ENCODE assay signal across 27 cellular contexts in genomic region chr20:9230406-9230805, GRCh38.
"Had no signal": no experiment of that assay in that cellular context is flagged by ENCODE, and none has a peak within 500 bp of the region (broad histone marks: within the 10 kb centered on the region; RNA-seq: fewer than 3 reads in every experiment).

No MANE protein-coding gene starts in this region.

- ATAC-seq: stimulated activated effector memory CD8-positive, alpha-beta T cell treated with anti-CD3 and anti-CD28 coated beads, Interleukin-12 subunit alpha, Interleukin-12 subunit beta, amount 100 ng/mL, for 72 hours; stimulated activated memory B cell treated with anti-CD40 and anti-IgM and Interleukin-4, amounts not matched to agents 10 μg/mL and 1 μg/mL and 100 μg/mL, for 72 hours; stimulated activated naive B cell treated with anti-CD40 and anti-IgM and Interleukin-4, amounts not matched to agents 10 μg/mL and 1 μg/mL and 100 μg/mL, for 72 hours; stimulated activated naive CD8-positive, alpha-beta T cell treated with anti-CD3 and anti-CD28 coated beads, Interleukin-15, amount 100 ng/mL, for 72 hours; stimulated activated naive CD8-positive, alpha-beta T cell treated with anti-CD3 and anti-CD28 coated beads, Interleukin-15, Interleukin-2, amounts not matched to agents 100 U/mL and 50 U/mL, for 24 hours; upper lobe of right lung had no signal

- FAIRE-seq: urothelium cell line had no signal

- H3K4me3 ChIP-seq: stomach, suprapubic skin, testis, thoracic aorta, thyroid gland, tibial artery, tibial nerve, transverse colon, upper lobe of left lung, upper lobe of right lung, uterus, vagina had no signal

- H3K27me3 ChIP-seq: stomach, suprapubic skin, testis, thyroid gland, tibial artery, tibial nerve, transverse colon, upper lobe of left lung, upper lobe of right lung, uterus, vagina had no signal

- H3K4me1 ChIP-seq: vagina had no signal

- DNase-seq: stimulated activated CD4-positive, alpha-beta T cell treated with anti-CD3 and anti-CD28 coated beads, Interleukin-2, amount 100 ng/mL, for 48 hours; stimulated activated CD4-positive, alpha-beta T cell treated with anti-CD3 and anti-CD28 coated beads, Interleukin-4, amount 100 ng/mL, for 1 hour; stimulated activated CD4-positive, alpha-beta T cell treated with anti-CD3 and anti-CD28 coated beads, Interleukin-4, amount 100 ng/mL, for 24 hours; stimulated activated CD4-positive, alpha-beta T cell treated with anti-CD3 and anti-CD28 coated beads, Interleukin-4, amount 100 ng/mL, for 4 hours; stimulated activated CD8-positive, alpha-beta memory T cell treated with anti-CD3 and anti-CD28 coated beads, Interleukin-4, amount 100 ng/mL, for 48 hours; stimulated activated naive B cell treated with anti-CD40 and anti-IgM and Interleukin-4, amounts not matched to agents 10 μg/mL and 1 μg/mL and 100 μg/mL, for 72 hours; stimulated activated naive CD4-positive, alpha-beta T cell; stimulated activated naive CD4-positive, alpha-beta T cell treated with Interleukin-2 at 50 U/mL for 16 hours; stimulated activated naive CD8-positive, alpha-beta T cell treated with anti-CD3 and anti-CD28 coated beads, Interleukin-15, amount 100 ng/mL, for 72 hours; stimulated activated naive CD8-positive, alpha-beta T cell treated with anti-CD3 and anti-CD28 coated beads, Interleukin-15, Interleukin-2, amounts not matched to agents 100 U/mL and 50 U/mL, for 24 hours; stomach; substantia nigra; testis; thyroid gland; tibial artery; transverse colon; trophoblast cell; upper lobe of left lung; upper lobe of right lung; uterus had no signal

- H3K27ac ChIP-seq: stomach, suprapubic skin, testis, thoracic aorta, thyroid gland, tibial artery, tibial nerve, transverse colon, upper lobe of left lung, upper lobe of right lung, uterus, vagina had no signal

- H3K9me3 ChIP-seq: stomach, suprapubic skin, testis, thoracic aorta, thyroid gland, tibial artery, tibial nerve, transverse colon, upper lobe of left lung, upper lobe of right lung, uterus, vagina had no signal

- H3K36me3 ChIP-seq: stomach, suprapubic skin, thoracic aorta, thyroid gland, tibial artery, tibial nerve, transverse colon, upper lobe of left lung, upper lobe of right lung, uterus, vagina had no signal
